In genomic region chrX:19647159-19647558, GRCh38 we compare ENCODE assay signal across 1 cellular context.
TF ChIP-seq lines count a peak whose summit lies in the region.

No MANE protein-coding gene starts in this region.

TF ChIP-seq in GM23338, 12 proteins besides CTCF, POLR2A, EP300 and RAD21 (continued from another document):
- TF ChIP-seq ZNF462 (CRISPR knock-in tag; IDR thresholded peaks at IDR 0.05) (no peak), EZH2phosphoT487 (IDR thresholded peaks at IDR 0.05; ENCODE audit: unreplicated experiment) (no peak), STAT1 (IDR thresholded peaks at IDR 0.05; ENCODE audit: unreplicated experiment) (no peak), ETS1 (IDR thresholded peaks at IDR 0.05) (no peak), REST (IDR thresholded peaks at IDR 0.05; ENCODE audit: unreplicated experiment) (no peak), ZNF114 (CRISPR knock-in tag; IDR thresholded peaks at IDR 0.05) (no peak), JUNB (IDR thresholded peaks at IDR 0.05; ENCODE audit: unreplicated experiment) (no peak), ZNF331 (CRISPR knock-in tag; IDR thresholded peaks at IDR 0.05; ENCODE audit: low read depth) (no peak)
TF ChIP-seq in GM23338: peak in this region for 0.
